ENCODE assay signal across 1 cellular context in the genomic region with DNA sequence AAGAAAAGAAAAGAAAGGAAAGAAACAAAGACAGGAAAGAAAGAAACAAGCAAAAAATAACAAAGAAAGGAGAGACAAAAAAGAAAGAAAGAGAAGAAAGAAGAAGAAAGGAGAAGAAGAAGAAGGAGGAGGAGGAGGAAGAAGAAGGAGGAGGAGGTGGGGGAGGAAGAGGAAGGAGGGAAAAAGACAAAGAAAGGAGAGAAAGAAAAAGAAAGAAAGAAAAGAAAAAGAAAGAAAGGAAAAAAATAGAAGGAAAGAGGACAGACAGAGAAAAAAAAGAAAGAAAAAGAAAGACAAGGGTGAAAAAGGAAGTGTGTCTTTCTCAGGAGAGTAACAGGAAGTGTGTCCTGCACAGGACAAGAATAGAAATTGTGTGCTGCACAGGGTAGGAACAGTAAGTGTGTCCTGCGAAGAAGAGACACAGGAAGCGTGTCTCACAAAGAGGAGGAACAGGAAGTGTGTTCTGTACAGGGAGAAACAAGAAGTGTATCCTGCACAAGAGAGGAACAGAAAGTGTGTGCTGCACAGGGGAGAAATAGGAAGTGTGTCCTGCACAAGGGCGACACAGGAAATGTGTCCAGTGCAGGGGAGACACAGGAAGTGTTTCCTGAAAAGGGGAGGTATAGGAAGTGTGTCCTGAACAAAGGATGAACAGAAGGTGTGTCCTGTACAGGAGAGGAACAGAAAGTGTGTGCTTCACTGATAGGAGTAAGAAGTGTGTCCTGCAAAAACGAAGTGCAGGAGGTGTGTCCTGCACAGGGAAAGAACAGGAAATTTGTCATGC.
TF ChIP-seq lines count a peak whose summit lies in the region.

No MANE protein-coding gene starts in this region.

TF ChIP-seq in GM23338, 12 proteins besides CTCF, POLR2A, EP300 and RAD21:
- TF ChIP-seq, protein P1, sequence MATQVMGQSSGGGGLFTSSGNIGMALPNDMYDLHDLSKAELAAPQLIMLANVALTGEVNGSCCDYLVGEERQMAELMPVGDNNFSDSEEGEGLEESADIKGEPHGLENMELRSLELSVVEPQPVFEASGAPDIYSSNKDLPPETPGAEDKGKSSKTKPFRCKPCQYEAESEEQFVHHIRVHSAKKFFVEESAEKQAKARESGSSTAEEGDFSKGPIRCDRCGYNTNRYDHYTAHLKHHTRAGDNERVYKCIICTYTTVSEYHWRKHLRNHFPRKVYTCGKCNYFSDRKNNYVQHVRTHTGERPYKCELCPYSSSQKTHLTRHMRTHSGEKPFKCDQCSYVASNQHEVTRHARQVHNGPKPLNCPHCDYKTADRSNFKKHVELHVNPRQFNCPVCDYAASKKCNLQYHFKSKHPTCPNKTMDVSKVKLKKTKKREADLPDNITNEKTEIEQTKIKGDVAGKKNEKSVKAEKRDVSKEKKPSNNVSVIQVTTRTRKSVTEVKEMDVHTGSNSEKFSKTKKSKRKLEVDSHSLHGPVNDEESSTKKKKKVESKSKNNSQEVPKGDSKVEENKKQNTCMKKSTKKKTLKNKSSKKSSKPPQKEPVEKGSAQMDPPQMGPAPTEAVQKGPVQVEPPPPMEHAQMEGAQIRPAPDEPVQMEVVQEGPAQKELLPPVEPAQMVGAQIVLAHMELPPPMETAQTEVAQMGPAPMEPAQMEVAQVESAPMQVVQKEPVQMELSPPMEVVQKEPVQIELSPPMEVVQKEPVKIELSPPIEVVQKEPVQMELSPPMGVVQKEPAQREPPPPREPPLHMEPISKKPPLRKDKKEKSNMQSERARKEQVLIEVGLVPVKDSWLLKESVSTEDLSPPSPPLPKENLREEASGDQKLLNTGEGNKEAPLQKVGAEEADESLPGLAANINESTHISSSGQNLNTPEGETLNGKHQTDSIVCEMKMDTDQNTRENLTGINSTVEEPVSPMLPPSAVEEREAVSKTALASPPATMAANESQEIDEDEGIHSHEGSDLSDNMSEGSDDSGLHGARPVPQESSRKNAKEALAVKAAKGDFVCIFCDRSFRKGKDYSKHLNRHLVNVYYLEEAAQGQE (IDR thresholded peaks at IDR 0.05; ENCODE audit: unreplicated experiment), result no peak
- TF ChIP-seq ZNF331 (CRISPR knock-in tag; IDR thresholded peaks at IDR 0.05; ENCODE audit: low read depth) (no peak), EZH2phosphoT487 (IDR thresholded peaks at IDR 0.05; ENCODE audit: unreplicated experiment) (no peak), JUNB (IDR thresholded peaks at IDR 0.05; ENCODE audit: unreplicated experiment) (no peak), NANOG (IDR thresholded peaks at IDR 0.05; ENCODE audit: borderline replicate concordance) (no peak), CREB1 (CRISPR knock-in tag; IDR thresholded peaks at IDR 0.05; ENCODE audit: low read depth) (no peak), POLR2AphosphoS5 (IDR thresholded peaks at IDR 0.05; ENCODE audit: low read depth) (no peak), ZNF114 (CRISPR knock-in tag; IDR thresholded peaks at IDR 0.05) (no peak), EZH2 (IDR thresholded peaks at IDR 0.05; ENCODE audit: low read depth, unreplicated experiment) (no peak), STAT1 (IDR thresholded peaks at IDR 0.05; ENCODE audit: unreplicated experiment) (no peak)
- TF ChIP-seq, protein P2, sequence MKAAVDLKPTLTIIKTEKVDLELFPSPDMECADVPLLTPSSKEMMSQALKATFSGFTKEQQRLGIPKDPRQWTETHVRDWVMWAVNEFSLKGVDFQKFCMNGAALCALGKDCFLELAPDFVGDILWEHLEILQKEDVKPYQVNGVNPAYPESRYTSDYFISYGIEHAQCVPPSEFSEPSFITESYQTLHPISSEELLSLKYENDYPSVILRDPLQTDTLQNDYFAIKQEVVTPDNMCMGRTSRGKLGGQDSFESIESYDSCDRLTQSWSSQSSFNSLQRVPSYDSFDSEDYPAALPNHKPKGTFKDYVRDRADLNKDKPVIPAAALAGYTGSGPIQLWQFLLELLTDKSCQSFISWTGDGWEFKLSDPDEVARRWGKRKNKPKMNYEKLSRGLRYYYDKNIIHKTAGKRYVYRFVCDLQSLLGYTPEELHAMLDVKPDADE (IDR thresholded peaks at IDR 0.05), result no peak
- TF ChIP-seq, protein P3, sequence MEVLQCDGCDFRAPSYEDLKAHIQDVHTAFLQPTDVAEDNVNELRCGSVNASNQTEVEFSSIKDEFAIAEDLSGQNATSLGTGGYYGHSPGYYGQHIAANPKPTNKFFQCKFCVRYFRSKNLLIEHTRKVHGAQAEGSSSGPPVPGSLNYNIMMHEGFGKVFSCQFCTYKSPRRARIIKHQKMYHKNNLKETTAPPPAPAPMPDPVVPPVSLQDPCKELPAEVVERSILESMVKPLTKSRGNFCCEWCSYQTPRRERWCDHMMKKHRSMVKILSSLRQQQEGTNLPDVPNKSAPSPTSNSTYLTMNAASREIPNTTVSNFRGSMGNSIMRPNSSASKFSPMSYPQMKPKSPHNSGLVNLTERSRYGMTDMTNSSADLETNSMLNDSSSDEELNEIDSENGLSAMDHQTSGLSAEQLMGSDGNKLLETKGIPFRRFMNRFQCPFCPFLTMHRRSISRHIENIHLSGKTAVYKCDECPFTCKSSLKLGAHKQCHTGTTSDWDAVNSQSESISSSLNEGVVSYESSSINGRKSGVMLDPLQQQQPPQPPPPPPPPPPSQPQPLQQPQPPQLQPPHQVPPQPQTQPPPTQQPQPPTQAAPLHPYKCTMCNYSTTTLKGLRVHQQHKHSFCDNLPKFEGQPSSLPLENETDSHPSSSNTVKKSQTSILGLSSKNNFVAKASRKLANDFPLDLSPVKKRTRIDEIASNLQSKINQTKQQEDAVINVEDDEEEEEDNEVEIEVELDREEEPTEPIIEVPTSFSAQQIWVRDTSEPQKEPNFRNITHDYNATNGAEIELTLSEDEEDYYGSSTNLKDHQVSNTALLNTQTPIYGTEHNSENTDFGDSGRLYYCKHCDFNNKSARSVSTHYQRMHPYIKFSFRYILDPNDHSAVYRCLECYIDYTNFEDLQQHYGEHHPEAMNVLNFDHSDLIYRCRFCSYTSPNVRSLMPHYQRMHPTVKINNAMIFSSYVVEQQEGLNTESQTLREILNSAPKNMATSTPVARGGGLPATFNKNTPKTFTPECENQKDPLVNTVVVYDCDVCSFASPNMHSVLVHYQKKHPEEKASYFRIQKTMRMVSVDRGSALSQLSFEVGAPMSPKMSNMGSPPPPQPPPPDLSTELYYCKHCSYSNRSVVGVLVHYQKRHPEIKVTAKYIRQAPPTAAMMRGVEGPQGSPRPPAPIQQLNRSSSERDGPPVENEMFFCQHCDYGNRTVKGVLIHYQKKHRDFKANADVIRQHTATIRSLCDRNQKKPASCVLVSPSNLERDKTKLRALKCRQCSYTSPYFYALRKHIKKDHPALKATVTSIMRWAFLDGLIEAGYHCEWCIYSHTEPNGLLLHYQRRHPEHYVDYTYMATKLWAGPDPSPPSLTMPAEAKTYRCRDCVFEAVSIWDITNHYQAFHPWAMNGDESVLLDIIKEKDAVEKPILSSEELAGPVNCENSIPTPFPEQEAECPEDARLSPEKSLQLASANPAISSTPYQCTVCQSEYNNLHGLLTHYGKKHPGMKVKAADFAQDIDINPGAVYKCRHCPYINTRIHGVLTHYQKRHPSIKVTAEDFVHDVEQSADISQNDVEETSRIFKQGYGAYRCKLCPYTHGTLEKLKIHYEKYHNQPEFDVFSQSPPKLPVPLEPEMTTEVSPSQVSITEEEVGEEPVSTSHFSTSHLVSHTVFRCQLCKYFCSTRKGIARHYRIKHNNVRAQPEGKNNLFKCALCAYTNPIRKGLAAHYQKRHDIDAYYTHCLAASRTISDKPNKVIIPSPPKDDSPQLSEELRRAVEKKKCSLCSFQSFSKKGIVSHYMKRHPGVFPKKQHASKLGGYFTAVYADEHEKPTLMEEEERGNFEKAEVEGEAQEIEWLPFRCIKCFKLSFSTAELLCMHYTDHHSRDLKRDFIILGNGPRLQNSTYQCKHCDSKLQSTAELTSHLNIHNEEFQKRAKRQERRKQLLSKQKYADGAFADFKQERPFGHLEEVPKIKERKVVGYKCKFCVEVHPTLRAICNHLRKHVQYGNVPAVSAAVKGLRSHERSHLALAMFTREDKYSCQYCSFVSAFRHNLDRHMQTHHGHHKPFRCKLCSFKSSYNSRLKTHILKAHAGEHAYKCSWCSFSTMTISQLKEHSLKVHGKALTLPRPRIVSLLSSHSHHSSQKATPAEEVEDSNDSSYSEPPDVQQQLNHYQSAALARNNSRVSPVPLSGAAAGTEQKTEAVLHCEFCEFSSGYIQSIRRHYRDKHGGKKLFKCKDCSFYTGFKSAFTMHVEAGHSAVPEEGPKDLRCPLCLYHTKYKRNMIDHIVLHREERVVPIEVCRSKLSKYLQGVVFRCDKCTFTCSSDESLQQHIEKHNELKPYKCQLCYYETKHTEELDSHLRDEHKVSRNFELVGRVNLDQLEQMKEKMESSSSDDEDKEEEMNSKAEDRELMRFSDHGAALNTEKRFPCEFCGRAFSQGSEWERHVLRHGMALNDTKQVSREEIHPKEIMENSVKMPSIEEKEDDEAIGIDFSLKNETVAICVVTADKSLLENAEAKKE (CRISPR knock-in tag; IDR thresholded peaks at IDR 0.05), result no peak
